Comparison of ENCODE assay signal across 11 cellular contexts in genomic region chr1:204307334-204307883, GRCh38. TPM values are rescaled to one million over a fixed set of nuclear protein-coding genes. Genes with fewer than 3 reads are reported as not detected.
A peak's percentile ranks its signal among the peaks of the same experiment; 100 is the strongest.
DNase-seq lines count a peak whose midpoint lies in the region; ATAC-seq, FAIRE-seq and TF ChIP-seq lines count a peak whose summit lies in the region.
"Had no signal": no experiment of that assay in that cellular context is flagged by ENCODE, and none has a peak within 500 bp of the region (broad histone marks: within the 10 kb centered on the region; RNA-seq: fewer than 3 reads in every experiment).

No MANE protein-coding gene starts in this region.

- no peak overlapping the region for H3K4me3 Mint-ChIP-seq in astrocyte (ENCODE audit: unreplicated experiment)
- H3K4me3 Mint-ChIP-seq in activated CD4-positive, alpha-beta T cell treated with anti-CD3 and anti-CD28 coated beads for 36 hours = no peak overlapping the region
- H3K4me3 Mint-ChIP-seq in activated T-helper 17 cell treated with anti-CD3 and anti-CD28 coated beads, Interleukin-2, amount 50 U/mL, for 72 hours = no peak overlapping the region

- H3K27me3 Mint-ChIP-seq in astrocyte (ENCODE audit: low read depth, unreplicated experiment) = peaks cover 44% of the 10 kb centered on the region
- peaks cover 3% of the 10 kb centered on the region for H3K27me3 Mint-ChIP-seq in activated CD4-positive, alpha-beta T cell treated with anti-CD3 and anti-CD28 coated beads for 36 hours
- H3K27me3 Mint-ChIP-seq in activated T-helper 17 cell treated with anti-CD3 and anti-CD28 coated beads, Interleukin-2, amount 50 U/mL, for 72 hours = peaks cover 29% of the 10 kb centered on the region

- H3K79me2 ChIP-seq in astrocyte (ENCODE audit: insufficient read depth, low read length) = no peaks in the 10 kb centered on the region

- DNase-seq in NCI-H1417 (lab: John Stamatoyannopoulos, UW) (peak; percentile 23 to 99 (median 48)), NCI-H1417 treated with DMSO at 0.1 percent for 48 hours (lab: John Stamatoyannopoulos, UW) (no peak), astrocyte (ENCODE audit: low read depth) (no peak), kidney epithelial cell (ENCODE audit: low read depth) (no peak), thyroid gland (peak; percentile 49 to 58), NK-92 (lab: John Stamatoyannopoulos, UW; ENCODE audit: unreplicated experiment) (no peak)
- no peak for DNase-seq in activated CD4-positive, alpha-beta T cell treated with anti-CD3 and anti-CD28 coated beads for 36 hours
- DNase-seq: activated T-cell treated with anti-CD3 and anti-CD28 coated beads, Interleukin-2, amount 50 U/mL, for 48 hours; stimulated activated naive CD4-positive, alpha-beta T cell treated with Interleukin-2 at 50 U/mL for 16 hours had no signal

- no peaks in the 10 kb centered on the region for H4K20me1 ChIP-seq in astrocyte (ENCODE audit: insufficient read depth, low read length)

- no peak overlapping the region for H3K9ac ChIP-seq in astrocyte (ENCODE audit: low read length)

- H3K27ac ChIP-seq in astrocyte (ENCODE audit: low read depth, low read length) (no peak overlapping the region), thyroid gland (no peak overlapping the region)

- 17 to 20% methylated on average over 12 of the region's 12 CpGs for WGBS in thyroid gland, 2 donors

- POLR2A ChIA-PET in activated CD4-positive, alpha-beta T cell treated with anti-CD3 and anti-CD28 coated beads for 36 hours (lab: Charles Lee) = no interaction called here

- TF ChIP-seq POLR2A in thyroid gland (IDR thresholded peaks at IDR 0.05) = no peak

- peak overlapping the region; percentile 55 for H3K4me2 ChIP-seq in astrocyte (ENCODE audit: low read length)
- H3K4me2 ChIP-seq: A549 had no signal

- H3K9me3 ChIP-seq in astrocyte (ENCODE audit: insufficient read depth, low read depth, low read length) = no peaks in the 10 kb centered on the region
- no peaks in the 10 kb centered on the region for H3K9me3 ChIP-seq in thyroid gland
- H3K9me3 ChIP-seq: A549 had no signal

- no peak overlapping the region for H3K27ac Mint-ChIP-seq in astrocyte (ENCODE audit: unreplicated experiment)
- H3K27ac Mint-ChIP-seq in activated CD4-positive, alpha-beta T cell treated with anti-CD3 and anti-CD28 coated beads for 36 hours = no peak overlapping the region
- H3K27ac Mint-ChIP-seq in activated T-helper 17 cell treated with anti-CD3 and anti-CD28 coated beads, Interleukin-2, amount 50 U/mL, for 72 hours = no peak overlapping the region

- CTCF ChIA-PET in activated CD4-positive, alpha-beta T cell treated with anti-CD3 and anti-CD28 coated beads for 36 hours (lab: Charles Lee) = interaction anchor here (0.6 to 1.1 kb wide), 4 partner anchors 9 to 93 kb away, joined by 3 to 5 read pairs (median 4); no protein-coding TSS in a partner anchor

- H3K4me3 ChIP-seq in astrocyte (ENCODE audit: insufficient read depth, low read depth, low read length) (no peak overlapping the region), kidney epithelial cell (ENCODE audit: low read depth, low read length) (no peak overlapping the region), thyroid gland (replicated peaks in 1 of 3) (no peak overlapping the region)
- H3K4me3 ChIP-seq: A549 had no signal

- TF ChIP-seq CTCF in astrocyte (IDR thresholded peaks at IDR 0.05; ENCODE audit: insufficient read depth, low read depth, low read length) (no peak), kidney epithelial cell (IDR thresholded peaks at IDR 0.05; ENCODE audit: insufficient read depth, low read length, poor library complexity, severe bottlenecking) (peak; percentile 25), thyroid gland (IDR thresholded peaks at IDR 0.05) (no peak)

- H3K36me3 ChIP-seq in astrocyte (ENCODE audit: insufficient read depth, low read length) = no peaks in the 10 kb centered on the region
- no peaks in the 10 kb centered on the region for H3K36me3 ChIP-seq in kidney epithelial cell (ENCODE audit: control insufficient read depth, insufficient read depth, low read length)
- H3K36me3 ChIP-seq in thyroid gland = no peaks in the 10 kb centered on the region

- H3K4me1 ChIP-seq in astrocyte (ENCODE audit: insufficient read depth, low read length) (no peaks in the 10 kb centered on the region), thyroid gland (peaks cover 0 to 14% of the 10 kb centered on the region in 2 donors)

- no peak for ATAC-seq in activated CD4-positive, alpha-beta T cell treated with anti-CD3 and anti-CD28 coated beads for 36 hours
- no peak for ATAC-seq in activated T-helper 17 cell treated with anti-CD3 and anti-CD28 coated beads, Interleukin-2, amount 50 U/mL, for 72 hours (replicated peaks)

- H3K9me3 Mint-ChIP-seq in astrocyte (ENCODE audit: unreplicated experiment) = no peaks in the 10 kb centered on the region
- H3K9me3 Mint-ChIP-seq in activated CD4-positive, alpha-beta T cell treated with anti-CD3 and anti-CD28 coated beads for 36 hours (ENCODE audit: low read depth) = no peaks in the 10 kb centered on the region
- H3K9me3 Mint-ChIP-seq in activated T-helper 17 cell treated with anti-CD3 and anti-CD28 coated beads, Interleukin-2, amount 50 U/mL, for 72 hours = no peaks in the 10 kb centered on the region

- FAIRE-seq in astrocyte (lab: Jason Lieb, UNC) = no peak
- FAIRE-seq: A549 had no signal

- H3K4me1 Mint-ChIP-seq in astrocyte (ENCODE audit: low read depth, unreplicated experiment) = peaks cover 12% of the 10 kb centered on the region
- no peaks in the 10 kb centered on the region for H3K4me1 Mint-ChIP-seq in activated CD4-positive, alpha-beta T cell treated with anti-CD3 and anti-CD28 coated beads for 36 hours
- no peaks in the 10 kb centered on the region for H3K4me1 Mint-ChIP-seq in activated T-helper 17 cell treated with anti-CD3 and anti-CD28 coated beads, Interleukin-2, amount 50 U/mL, for 72 hours

- no peak overlapping the region for H2AFZ ChIP-seq in astrocyte (ENCODE audit: low read depth, low read length)

- H3K36me3 Mint-ChIP-seq in astrocyte (ENCODE audit: low read depth, unreplicated experiment) = no peaks in the 10 kb centered on the region
- H3K36me3 Mint-ChIP-seq in activated CD4-positive, alpha-beta T cell treated with anti-CD3 and anti-CD28 coated beads for 36 hours (ENCODE audit: low read depth) = no peaks in the 10 kb centered on the region
- no peaks in the 10 kb centered on the region for H3K36me3 Mint-ChIP-seq in activated T-helper 17 cell treated with anti-CD3 and anti-CD28 coated beads, Interleukin-2, amount 50 U/mL, for 72 hours (ENCODE audit: low read depth)

- intact Hi-C loops in thyroid gland (cut with DNase I) = no loop called here
- intact Hi-C loops in activated CD4-positive, alpha-beta T cell treated with anti-CD3 and anti-CD28 coated beads for 36 hours (cut with DNase I, micrococcal nuclease) = no loop called here

- H3K27me3 ChIP-seq in astrocyte (ENCODE audit: insufficient read depth, low read length) (peaks cover 29% of the 10 kb centered on the region), kidney epithelial cell (ENCODE audit: control insufficient read depth, insufficient read depth, low read length) (peaks cover 3% of the 10 kb centered on the region), thyroid gland (no peaks in the 10 kb centered on the region)

RNA-seq across cellular contexts. Expression of gene PLEKHA6, which starts 52.3 kb away (rescaled TPM):
- 1.5 and 2.7 TPM in 2 replicates for total RNA-seq in astrocyte
- total RNA-seq in kidney epithelial cell = 15.4 and 48.9 TPM in 2 replicates
- total RNA-seq in thyroid gland = 1 to 10 TPM; 2.9 to 8.9 (median 4.0) TPM
- under 1 TPM; 0.86 to 0.87 TPM for total RNA-seq in activated CD4-positive, alpha-beta T cell treated with anti-CD3 and anti-CD28 coated beads for 36 hours
- 1 to 10 TPM in 1 of 2 donors, under 1 TPM in 1; 0.37 to 1.3 TPM for total RNA-seq in activated T-helper 17 cell treated with anti-CD3 and anti-CD28 coated beads, Interleukin-2, amount 50 U/mL, for 72 hours

Comparison
In these comparisons a context has a peak if more than half of its experiments do, and no peak if none do; other contexts are left out.
1. DNase-seq: peak in NCI-H1417 (3 of 3) and thyroid gland (2 of 2); none in NCI-H1417 treated with DMSO at 0.1 percent for 48 hours (single experiment), astrocyte (single experiment), kidney epithelial cell (single experiment), NK-92 (single experiment) and activated CD4-positive, alpha-beta T cell treated with anti-CD3 and anti-CD28 coated beads for 36 hours (single experiment).